ENCODE assay signal across 26 cellular contexts in the genomic region with DNA sequence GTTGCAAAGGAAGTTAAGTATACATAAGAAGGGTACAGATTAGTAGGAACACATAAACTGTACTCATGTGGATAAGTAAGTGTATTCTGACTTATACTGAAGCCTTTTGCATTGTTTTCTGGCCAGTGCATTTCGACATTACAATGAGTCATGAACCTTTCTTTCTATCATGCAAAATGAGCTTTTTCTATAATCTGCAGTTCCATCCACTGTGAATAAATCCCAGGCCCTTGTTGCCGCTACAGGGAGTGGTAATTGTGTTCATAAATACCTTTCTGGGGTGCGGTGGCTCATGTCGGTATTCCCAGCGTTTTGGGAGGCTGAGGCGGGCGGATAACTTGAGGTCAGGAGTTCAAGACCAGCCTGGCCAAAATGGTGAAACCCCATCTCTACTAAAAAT.
"Had no signal": no experiment of that assay in that cellular context is flagged by ENCODE, and none has a peak within 500 bp of the region (broad histone marks: within the 10 kb centered on the region; RNA-seq: fewer than 3 reads in every experiment).

No MANE protein-coding gene starts in this region.

- H3K9me3 ChIP-seq: gastroesophageal sphincter, ovary, uterus had no signal

- DNase-seq: activated CD4-positive, alpha-beta T cell treated with anti-CD3 and anti-CD28 coated beads for 36 hours; activated CD4-positive, CD25-positive, alpha-beta regulatory T cell; activated CD8-positive, alpha-beta memory T cell treated with anti-CD3 and anti-CD28 coated beads for 24 hours; activated effector memory CD4-positive, alpha-beta T cell treated with Interleukin-2 at 50 U/mL for 16 hours; activated naive CD4-positive, alpha-beta T cell treated with anti-CD3 and anti-CD28 coated beads for 36 hours; activated naive CD8-positive, alpha-beta T cell treated with anti-CD3 and anti-CD28 coated beads for 36 hours; adrenal gland; aorta; central memory CD4-positive, alpha-beta T cell; dermis blood vessel endothelial cell; effector CD4-positive, alpha-beta T cell; immature natural killer cell; kidney; left colon; naive thymus-derived CD4-positive, alpha-beta T cell; ovary; retina; stimulated activated CD4-positive, alpha-beta T cell treated with anti-CD3 and anti-CD28 coated beads, Interleukin-4, amount 100 ng/mL, for 24 hours; substantia nigra; T-helper 1 cell; uterus had no signal

- ATAC-seq: activated CD4-positive, alpha-beta T cell treated with anti-CD3 and anti-CD28 coated beads for 36 hours; gastroesophageal sphincter; left colon; naive thymus-derived CD4-positive, alpha-beta T cell; sciatic nerve; stimulated activated effector memory CD8-positive, alpha-beta T cell treated with anti-CD3 and anti-CD28 coated beads, Interleukin-12 subunit alpha, Interleukin-12 subunit beta, amount 100 ng/mL, for 72 hours had no signal

- H3K27me3 ChIP-seq: adrenal gland, gastroesophageal sphincter, hepatocyte, ovary, uterus had no signal

- H3K4me1 ChIP-seq: adrenal gland, gastroesophageal sphincter, uterus had no signal

- H3K27ac ChIP-seq: adrenal gland, gastroesophageal sphincter, hepatocyte, ovary, skin epidermis, uterus had no signal

- H3K4me3 ChIP-seq: adrenal gland, gastroesophageal sphincter, hepatocyte, ovary, skin epidermis, uterus had no signal

- H3K36me3 ChIP-seq: adrenal gland, gastroesophageal sphincter, ovary, uterus had no signal
